Comparison of ENCODE assay signal across 1 cellular context in genomic region chr6:47698342-47698787, GRCh38.
TF ChIP-seq lines count a peak whose summit lies in the region.

TSS of gene ADGRF4 (plus strand) at chr6:47698580. CDS start at chr6:47707246, 8,666 bp downstream.

TF ChIP-seq in IMR-90, 13 proteins besides CTCF, POLR2A, EP300 and RAD21 (continued from another document):
- TF ChIP-seq CEBPB (IDR thresholded peaks at IDR 0.05; ENCODE audit: low read depth, low read length) (peak; percentile 37; the same call in 1 of the 2 replicates), RFX5 (IDR thresholded peaks at IDR 0.05; ENCODE audit: low read depth, low read length) (no peak), RCOR1 (IDR thresholded peaks at IDR 0.05; ENCODE audit: insufficient replicate concordance, low read length) (no peak)
